In the genomic region with DNA sequence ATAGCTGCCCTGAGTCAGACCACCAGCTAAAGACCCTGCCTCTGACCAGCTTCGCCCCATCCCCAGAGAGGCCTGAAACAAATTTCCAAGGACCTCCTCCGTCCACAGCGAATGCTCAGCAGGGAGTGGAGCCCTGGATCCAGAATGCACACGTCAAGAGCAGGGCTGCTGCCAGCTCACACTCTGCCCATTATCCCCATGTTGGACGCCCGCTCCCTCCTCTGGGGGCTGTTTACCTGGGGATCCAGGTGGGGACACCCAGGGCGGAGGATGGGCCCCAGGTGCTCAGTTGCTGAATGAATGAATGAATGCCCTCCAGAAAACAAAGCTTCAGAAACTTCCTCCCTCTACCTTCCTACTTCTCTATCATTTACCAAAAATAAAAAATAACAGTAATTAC, we compare ENCODE assay signal across 15 cellular contexts. TPM values are rescaled to one million over a fixed set of nuclear protein-coding genes. Genes with fewer than 3 reads are reported as not detected.
A peak's percentile ranks its signal among the peaks of the same experiment; 100 is the strongest.
DNase-seq lines count a peak whose midpoint lies in the region; ATAC-seq and TF ChIP-seq lines count a peak whose summit lies in the region.
"Had no signal": no experiment of that assay in that cellular context is flagged by ENCODE, and none has a peak within 500 bp of the region (broad histone marks: within the 10 kb centered on the region; RNA-seq: fewer than 3 reads in every experiment).

No MANE protein-coding gene starts in this region.

- intact Hi-C loops in activated naive CD4-positive, alpha-beta T cell treated with anti-CD3 and anti-CD28 coated beads for 36 hours (cut with micrococcal nuclease) = loop anchor here (1.0 kb wide), 1 partner anchor 8 kb away; no protein-coding TSS in a partner anchor
- intact Hi-C loops in activated T-helper 2 cell treated with anti-CD3 and anti-CD28 coated beads, Interferon-gamma antibody, Interleukin-2, Interleukin-4, amounts not matched to agents 10 μg/mL and 5 μg/mL and 100 μg/mL, durations not matched to agents 14 hours and 24 hours and 36 hours (cut with micrococcal nuclease) = loop anchor here (1.0 to 2.0 kb wide), 2 partner anchors 8 to 19 kb away; no protein-coding TSS in a partner anchor

- H3K27ac Mint-ChIP-seq in activated naive CD4-positive, alpha-beta T cell treated with anti-CD3 and anti-CD28 coated beads for 36 hours = peak overlapping the region; percentile 95
- peak overlapping the region; percentile 88 for H3K27ac Mint-ChIP-seq in activated T-helper 2 cell treated with anti-CD3 and anti-CD28 coated beads, Interferon-gamma antibody, Interleukin-2, Interleukin-4, amounts not matched to agents 10 μg/mL and 5 μg/mL and 100 μg/mL, durations not matched to agents 14 hours and 24 hours and 36 hours
- H3K27ac Mint-ChIP-seq: endodermal cell had no signal

- no peak overlapping the region for H3K4me3 ChIP-seq in coronary artery
- H3K4me3 ChIP-seq: hepatocyte had no signal

- H3K9me3 Mint-ChIP-seq in activated naive CD4-positive, alpha-beta T cell treated with anti-CD3 and anti-CD28 coated beads for 36 hours = no peaks in the 10 kb centered on the region
- H3K9me3 Mint-ChIP-seq in activated T-helper 2 cell treated with anti-CD3 and anti-CD28 coated beads, Interferon-gamma antibody, Interleukin-2, Interleukin-4, amounts not matched to agents 10 μg/mL and 5 μg/mL and 100 μg/mL, durations not matched to agents 14 hours and 24 hours and 36 hours = no peaks in the 10 kb centered on the region
- H3K9me3 Mint-ChIP-seq: endodermal cell had no signal

- DNase-seq in activated naive CD4-positive, alpha-beta T cell treated with anti-CD3 and anti-CD28 coated beads for 36 hours = peak; percentile 11
- no peak for DNase-seq in activated naive CD4-positive, alpha-beta T cell (lab: John Stamatoyannopoulos, UW)
- DNase-seq in activated T-helper 2 cell treated with anti-CD3 and anti-CD28 coated beads, Interferon-gamma antibody, Interleukin-2, Interleukin-4, amounts not matched to agents 10 μg/mL and 5 μg/mL and 100 μg/mL, durations not matched to agents 14 hours and 24 hours and 36 hours (ENCODE audit: low spot score) = no peak
- DNase-seq in mesenteric fat pad (ENCODE audit: low spot score) = peak; percentile 53
- no peak for DNase-seq in coronary artery (ENCODE audit: low spot score)
- DNase-seq in DMS153 (lab: John Stamatoyannopoulos, UW) = no peak
- DNase-seq: endodermal cell, Kasumi-1, mesenchymal stem cell, NCI-H2227 treated with DMSO at 0.1 percent for 48 hours, SK-N-SH had no signal

- TF ChIP-seq CTCF in coronary artery (IDR thresholded peaks at IDR 0.05) = no peak

- peak overlapping the region; percentile 68 for H3K4me3 Mint-ChIP-seq in activated naive CD4-positive, alpha-beta T cell treated with anti-CD3 and anti-CD28 coated beads for 36 hours
- peak overlapping the region; percentile 76 for H3K4me3 Mint-ChIP-seq in activated T-helper 2 cell treated with anti-CD3 and anti-CD28 coated beads, Interferon-gamma antibody, Interleukin-2, Interleukin-4, amounts not matched to agents 10 μg/mL and 5 μg/mL and 100 μg/mL, durations not matched to agents 14 hours and 24 hours and 36 hours (ENCODE audit: low read depth)
- H3K4me3 Mint-ChIP-seq: endodermal cell had no signal

- peaks cover 76% of the 10 kb centered on the region for H3K36me3 Mint-ChIP-seq in activated naive CD4-positive, alpha-beta T cell treated with anti-CD3 and anti-CD28 coated beads for 36 hours (ENCODE audit: low read depth)
- peaks cover 75% of the 10 kb centered on the region for H3K36me3 Mint-ChIP-seq in activated T-helper 2 cell treated with anti-CD3 and anti-CD28 coated beads, Interferon-gamma antibody, Interleukin-2, Interleukin-4, amounts not matched to agents 10 μg/mL and 5 μg/mL and 100 μg/mL, durations not matched to agents 14 hours and 24 hours and 36 hours (ENCODE audit: low read depth)

- no peak for ATAC-seq in HG02588 (IDR thresholded peaks at IDR 0.05; ENCODE audit: unreplicated experiment)
- ATAC-seq: Panc1 had no signal

- H3K27ac ChIP-seq in coronary artery = no peak overlapping the region
- H3K27ac ChIP-seq: hepatocyte, neutrophil had no signal

- CTCF ChIA-PET in activated naive CD4-positive, alpha-beta T cell treated with anti-CD3 and anti-CD28 coated beads for 36 hours (lab: Charles Lee) = interaction anchor here (1.3 to 2.6 kb wide), 7 partner anchors 9 to 65 kb away, joined by 3 to 10 read pairs (median 6); no protein-coding TSS in a partner anchor

- peaks cover 95% of the 10 kb centered on the region for H3K4me1 Mint-ChIP-seq in activated naive CD4-positive, alpha-beta T cell treated with anti-CD3 and anti-CD28 coated beads for 36 hours (ENCODE audit: low read depth)
- H3K4me1 Mint-ChIP-seq in activated T-helper 2 cell treated with anti-CD3 and anti-CD28 coated beads, Interferon-gamma antibody, Interleukin-2, Interleukin-4, amounts not matched to agents 10 μg/mL and 5 μg/mL and 100 μg/mL, durations not matched to agents 14 hours and 24 hours and 36 hours (ENCODE audit: low read depth) = peaks cover 88% of the 10 kb centered on the region

- H3K27me3 Mint-ChIP-seq in activated naive CD4-positive, alpha-beta T cell treated with anti-CD3 and anti-CD28 coated beads for 36 hours (ENCODE audit: low read depth) = no peaks in the 10 kb centered on the region
- H3K27me3 Mint-ChIP-seq in activated T-helper 2 cell treated with anti-CD3 and anti-CD28 coated beads, Interferon-gamma antibody, Interleukin-2, Interleukin-4, amounts not matched to agents 10 μg/mL and 5 μg/mL and 100 μg/mL, durations not matched to agents 14 hours and 24 hours and 36 hours (ENCODE audit: low read depth) = no peaks in the 10 kb centered on the region

RNA-seq across cellular contexts. Expression of gene BCL11B, which starts 18.1 kb away (rescaled TPM):
- 10 to 100 TPM; 71.7 to 71.9 TPM for total RNA-seq in activated naive CD4-positive, alpha-beta T cell treated with anti-CD3 and anti-CD28 coated beads for 36 hours
- 34.1 and 34.9 TPM in 2 replicates for total RNA-seq in activated T-helper 2 cell treated with anti-CD3 and anti-CD28 coated beads, Interferon-gamma antibody, Interleukin-2, Interleukin-4, amounts not matched to agents 10 μg/mL and 5 μg/mL and 100 μg/mL, durations not matched to agents 14 hours and 24 hours and 36 hours
- 0.67 TPM for total RNA-seq in mesenteric fat pad

Comparison
In these comparisons a context has a peak if more than half of its experiments do, and no peak if none do; other contexts are left out.
1. DNase-seq: peak in activated naive CD4-positive, alpha-beta T cell treated with anti-CD3 and anti-CD28 coated beads for 36 hours (single experiment) and mesenteric fat pad (single experiment); none in activated naive CD4-positive, alpha-beta T cell (0 of 4), activated T-helper 2 cell treated with anti-CD3 and anti-CD28 coated beads, Interferon-gamma antibody, Interleukin-2, Interleukin-4, amounts not matched to agents 10 μg/mL and 5 μg/mL and 100 μg/mL, durations not matched to agents 14 hours and 24 hours and 36 hours (single experiment), coronary artery (single experiment) and DMS153 (single experiment).
2. RNA of gene BCL11B, which starts 18.1 kb away (total RNA-seq): 71.7 to 71.9 TPM in activated naive CD4-positive, alpha-beta T cell treated with anti-CD3 and anti-CD28 coated beads for 36 hours and 34.1 to 34.9 TPM in activated T-helper 2 cell treated with anti-CD3 and anti-CD28 coated beads, Interferon-gamma antibody, Interleukin-2, Interleukin-4, amounts not matched to agents 10 μg/mL and 5 μg/mL and 100 μg/mL, durations not matched to agents 14 hours and 24 hours and 36 hours; 0.67 TPM in mesenteric fat pad (single experiment); every median in the first group is over 10 times any median in the second.